10 cellular contexts compared by ENCODE assay signal in genomic region chr2:125175415-125175814, GRCh38.
"Had no signal": no experiment of that assay in that cellular context is flagged by ENCODE, and none has a peak within 500 bp of the region (broad histone marks: within the 10 kb centered on the region; RNA-seq: fewer than 3 reads in every experiment).

No MANE protein-coding gene starts in this region.

- H3K4me3 ChIP-seq: GM23248, K562 had no signal

- H2AFZ ChIP-seq: GM23248 had no signal

- FAIRE-seq: H54, HepG2, K562 had no signal

- H3K4me3 Mint-ChIP-seq: H9 had no signal

- ATAC-seq: HepG2, K562 had no signal

- H3K9ac ChIP-seq: GM23248 had no signal

- DNase-seq: GM23248, GOT3, H9, HCEC 1CT, IMR-90, KG1 had no signal

- H3K27ac Mint-ChIP-seq: H9 had no signal

- H3K27ac ChIP-seq: GM23248, HL-60 had no signal
